Comparison of ENCODE assay signal across 1 cellular context in the genomic region with DNA sequence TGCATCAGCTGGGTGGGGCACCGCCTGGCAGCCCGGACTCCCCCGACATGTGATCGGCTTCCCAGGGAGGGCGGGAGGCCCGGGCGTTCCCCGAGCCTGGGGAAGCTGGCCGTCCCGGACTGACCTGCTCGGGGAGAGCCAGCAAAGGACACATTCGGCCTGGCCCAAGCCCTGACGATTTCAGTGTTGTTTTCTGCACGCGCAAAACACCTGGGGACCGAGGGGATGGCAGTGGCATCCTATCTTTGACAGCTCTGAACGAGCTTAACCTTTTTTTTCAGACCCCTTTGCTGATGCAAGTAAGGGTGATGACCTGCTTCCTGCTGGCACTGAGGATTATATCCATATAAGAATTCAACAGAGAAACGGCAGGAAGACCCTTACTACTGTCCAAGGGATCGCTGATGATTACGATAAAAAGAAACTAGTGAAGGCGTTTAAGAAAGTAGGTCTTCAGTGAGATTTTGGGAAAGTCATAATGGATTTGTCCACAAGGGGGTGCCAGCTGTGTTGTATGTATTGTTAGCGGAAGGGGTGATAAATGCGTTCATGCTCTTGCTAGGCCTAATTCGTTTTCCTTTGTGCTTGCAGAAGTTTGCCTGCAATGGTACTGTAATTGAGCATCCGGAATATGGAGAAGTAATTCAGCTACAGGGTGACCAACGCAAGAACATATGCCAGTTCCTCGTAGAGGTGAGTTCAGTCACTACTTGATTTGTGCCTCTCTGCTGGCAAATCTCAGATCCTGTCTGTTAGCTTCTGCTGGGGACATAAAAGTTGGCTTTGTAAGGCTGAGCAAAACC.
A peak's percentile ranks its signal among the peaks of the same experiment; 100 is the strongest.
TF ChIP-seq lines count a peak whose summit lies in the region.

No MANE protein-coding gene starts in this region.

TF ChIP-seq in HepG2, 621 proteins besides CTCF, POLR2A, EP300 and RAD21 (continued from another document and continues in another):
- TF ChIP-seq ZNF142 (CRISPR knock-in tag; IDR thresholded peaks at IDR 0.05) (peak; percentile 63; the same call in 1 of the 2 replicates), DPF2 (CRISPR knock-in tag; IDR thresholded peaks at IDR 0.05; ENCODE audit: borderline replicate concordance, low read depth) (0 out of 2 replicates have a peak, but pooled peaks have one; percentile 5), ZNF7 (CRISPR knock-in tag; IDR thresholded peaks at IDR 0.05) (no peak), BORCS8-MEF2B (CRISPR knock-in tag; IDR thresholded peaks at IDR 0.05) (no peak), FOSL1 (CRISPR knock-in tag; IDR thresholded peaks at IDR 0.05; ENCODE audit: borderline replicate concordance) (no peak), ZNF850 (CRISPR knock-in tag; conservative IDR thresholded peaks at IDR 0.05) (0 out of 2 replicates have a peak, but pooled peaks have one; percentile 15), PREB (CRISPR knock-in tag; IDR thresholded peaks at IDR 0.05) (no peak), POGZ (CRISPR knock-in tag; IDR thresholded peaks at IDR 0.05) (no peak), NFYB (CRISPR knock-in tag; IDR thresholded peaks at IDR 0.05) (no peak), CBX1 (IDR thresholded peaks at IDR 0.05; ENCODE audit: low read depth) (no peak), XBP1 (CRISPR knock-in tag; IDR thresholded peaks at IDR 0.05) (peak; percentile 69; the same call in 1 of the 2 replicates), CHCHD3 (CRISPR knock-in tag; IDR thresholded peaks at IDR 0.05) (no peak), RFX3 (CRISPR knock-in tag; IDR thresholded peaks at IDR 0.05) (no peak), ESRRA (CRISPR knock-in tag; IDR thresholded peaks at IDR 0.05; ENCODE audit: low read depth) (no peak), FOSL2 (CRISPR knock-in tag; IDR thresholded peaks at IDR 0.05) (peak; percentile 5; the same call in 1 of the 2 replicates), RORA (CRISPR knock-in tag; IDR thresholded peaks at IDR 0.05) (no peak), ZNF256 (CRISPR knock-in tag; conservative IDR thresholded peaks at IDR 0.05) (0 out of 2 replicates have a peak, but pooled peaks have one; percentile 40), ZMYM3 (CRISPR knock-in tag; IDR thresholded peaks at IDR 0.05) (no peak), GABPB1 (CRISPR knock-in tag; IDR thresholded peaks at IDR 0.05) (0 out of 2 replicates have a peak, but pooled peaks have one; percentile 93), MLLT10 (CRISPR knock-in tag; IDR thresholded peaks at IDR 0.05) (peak; percentile 77; the same call in 1 of the 2 replicates), ZFAT (CRISPR knock-in tag; conservative IDR thresholded peaks at IDR 0.05) (no peak), SP2 (CRISPR knock-in tag; IDR thresholded peaks at IDR 0.05) (no peak), ZNF670 (CRISPR knock-in tag; IDR thresholded peaks at IDR 0.05; ENCODE audit: borderline replicate concordance) (no peak; the same call in 1 of the 2 replicates), ZNF619 (CRISPR knock-in tag; IDR thresholded peaks at IDR 0.05) (no peak), TMF1 (CRISPR knock-in tag; IDR thresholded peaks at IDR 0.05; ENCODE audit: low read depth) (peak; percentile 13; the same call in 1 of the 2 replicates), MIER2 (CRISPR knock-in tag; IDR thresholded peaks at IDR 0.05) (no peak), ZNF724P (CRISPR knock-in tag; IDR thresholded peaks at IDR 0.05; ENCODE audit: borderline replicate concordance) (no peak), GPN1 (CRISPR knock-in tag; IDR thresholded peaks at IDR 0.05; ENCODE audit: borderline replicate concordance) (no peak), HNRNPL (IDR thresholded peaks at IDR 0.05; ENCODE audit: low read depth, low read length) (peak; percentile 28; the same call in 1 of the 2 replicates), ZNF800 (CRISPR knock-in tag; IDR thresholded peaks at IDR 0.05) (no peak; the same call in 1 of the 2 replicates), ZNF768 (CRISPR knock-in tag; IDR thresholded peaks at IDR 0.05) (no peak)
- TF ChIP-seq, protein P1, sequence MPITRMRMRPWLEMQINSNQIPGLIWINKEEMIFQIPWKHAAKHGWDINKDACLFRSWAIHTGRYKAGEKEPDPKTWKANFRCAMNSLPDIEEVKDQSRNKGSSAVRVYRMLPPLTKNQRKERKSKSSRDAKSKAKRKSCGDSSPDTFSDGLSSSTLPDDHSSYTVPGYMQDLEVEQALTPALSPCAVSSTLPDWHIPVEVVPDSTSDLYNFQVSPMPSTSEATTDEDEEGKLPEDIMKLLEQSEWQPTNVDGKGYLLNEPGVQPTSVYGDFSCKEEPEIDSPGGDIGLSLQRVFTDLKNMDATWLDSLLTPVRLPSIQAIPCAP (CRISPR knock-in tag; IDR thresholded peaks at IDR 0.05; ENCODE audit: low read depth), result no peak
- TF ChIP-seq, protein P2, sequence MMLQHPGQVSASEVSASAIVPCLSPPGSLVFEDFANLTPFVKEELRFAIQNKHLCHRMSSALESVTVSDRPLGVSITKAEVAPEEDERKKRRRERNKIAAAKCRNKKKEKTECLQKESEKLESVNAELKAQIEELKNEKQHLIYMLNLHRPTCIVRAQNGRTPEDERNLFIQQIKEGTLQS (CRISPR knock-in tag; IDR thresholded peaks at IDR 0.05), result no peak
- TF ChIP-seq, protein P3, sequence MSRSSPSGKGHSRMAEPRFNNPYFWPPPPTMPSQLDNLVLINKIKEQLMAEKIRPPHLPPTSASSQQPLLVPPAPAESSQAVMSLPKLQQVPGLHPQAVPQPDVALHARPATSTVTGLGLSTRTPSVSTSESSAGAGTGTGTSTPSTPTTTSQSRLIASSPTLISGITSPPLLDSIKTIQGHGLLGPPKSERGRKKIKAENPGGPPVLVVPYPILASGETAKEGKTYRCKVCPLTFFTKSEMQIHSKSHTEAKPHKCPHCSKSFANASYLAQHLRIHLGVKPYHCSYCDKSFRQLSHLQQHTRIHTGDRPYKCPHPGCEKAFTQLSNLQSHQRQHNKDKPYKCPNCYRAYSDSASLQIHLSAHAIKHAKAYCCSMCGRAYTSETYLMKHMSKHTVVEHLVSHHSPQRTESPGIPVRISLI (CRISPR knock-in tag; IDR thresholded peaks at IDR 0.05; ENCODE audit: borderline replicate concordance), result no peak; the same call in 1 of the 2 replicates
- TF ChIP-seq, protein P4, sequence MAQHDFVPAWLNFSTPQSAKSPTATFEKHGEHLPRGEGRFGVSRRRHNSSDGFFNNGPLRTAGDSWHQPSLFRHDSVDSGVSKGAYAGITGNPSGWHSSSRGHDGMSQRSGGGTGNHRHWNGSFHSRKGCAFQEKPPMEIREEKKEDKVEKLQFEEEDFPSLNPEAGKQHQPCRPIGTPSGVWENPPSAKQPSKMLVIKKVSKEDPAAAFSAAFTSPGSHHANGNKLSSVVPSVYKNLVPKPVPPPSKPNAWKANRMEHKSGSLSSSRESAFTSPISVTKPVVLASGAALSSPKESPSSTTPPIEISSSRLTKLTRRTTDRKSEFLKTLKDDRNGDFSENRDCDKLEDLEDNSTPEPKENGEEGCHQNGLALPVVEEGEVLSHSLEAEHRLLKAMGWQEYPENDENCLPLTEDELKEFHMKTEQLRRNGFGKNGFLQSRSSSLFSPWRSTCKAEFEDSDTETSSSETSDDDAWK (CRISPR knock-in tag; IDR thresholded peaks at IDR 0.05), result no peak
- TF ChIP-seq, protein P5, sequence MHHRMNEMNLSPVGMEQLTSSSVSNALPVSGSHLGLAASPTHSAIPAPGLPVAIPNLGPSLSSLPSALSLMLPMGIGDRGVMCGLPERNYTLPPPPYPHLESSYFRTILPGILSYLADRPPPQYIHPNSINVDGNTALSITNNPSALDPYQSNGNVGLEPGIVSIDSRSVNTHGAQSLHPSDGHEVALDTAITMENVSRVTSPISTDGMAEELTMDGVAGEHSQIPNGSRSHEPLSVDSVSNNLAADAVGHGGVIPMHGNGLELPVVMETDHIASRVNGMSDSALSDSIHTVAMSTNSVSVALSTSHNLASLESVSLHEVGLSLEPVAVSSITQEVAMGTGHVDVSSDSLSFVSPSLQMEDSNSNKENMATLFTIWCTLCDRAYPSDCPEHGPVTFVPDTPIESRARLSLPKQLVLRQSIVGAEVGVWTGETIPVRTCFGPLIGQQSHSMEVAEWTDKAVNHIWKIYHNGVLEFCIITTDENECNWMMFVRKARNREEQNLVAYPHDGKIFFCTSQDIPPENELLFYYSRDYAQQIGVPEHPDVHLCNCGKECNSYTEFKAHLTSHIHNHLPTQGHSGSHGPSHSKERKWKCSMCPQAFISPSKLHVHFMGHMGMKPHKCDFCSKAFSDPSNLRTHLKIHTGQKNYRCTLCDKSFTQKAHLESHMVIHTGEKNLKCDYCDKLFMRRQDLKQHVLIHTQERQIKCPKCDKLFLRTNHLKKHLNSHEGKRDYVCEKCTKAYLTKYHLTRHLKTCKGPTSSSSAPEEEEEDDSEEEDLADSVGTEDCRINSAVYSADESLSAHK (CRISPR knock-in tag; IDR thresholded peaks at IDR 0.05; ENCODE audit: borderline replicate concordance), result no peak
- TF ChIP-seq, protein P6, sequence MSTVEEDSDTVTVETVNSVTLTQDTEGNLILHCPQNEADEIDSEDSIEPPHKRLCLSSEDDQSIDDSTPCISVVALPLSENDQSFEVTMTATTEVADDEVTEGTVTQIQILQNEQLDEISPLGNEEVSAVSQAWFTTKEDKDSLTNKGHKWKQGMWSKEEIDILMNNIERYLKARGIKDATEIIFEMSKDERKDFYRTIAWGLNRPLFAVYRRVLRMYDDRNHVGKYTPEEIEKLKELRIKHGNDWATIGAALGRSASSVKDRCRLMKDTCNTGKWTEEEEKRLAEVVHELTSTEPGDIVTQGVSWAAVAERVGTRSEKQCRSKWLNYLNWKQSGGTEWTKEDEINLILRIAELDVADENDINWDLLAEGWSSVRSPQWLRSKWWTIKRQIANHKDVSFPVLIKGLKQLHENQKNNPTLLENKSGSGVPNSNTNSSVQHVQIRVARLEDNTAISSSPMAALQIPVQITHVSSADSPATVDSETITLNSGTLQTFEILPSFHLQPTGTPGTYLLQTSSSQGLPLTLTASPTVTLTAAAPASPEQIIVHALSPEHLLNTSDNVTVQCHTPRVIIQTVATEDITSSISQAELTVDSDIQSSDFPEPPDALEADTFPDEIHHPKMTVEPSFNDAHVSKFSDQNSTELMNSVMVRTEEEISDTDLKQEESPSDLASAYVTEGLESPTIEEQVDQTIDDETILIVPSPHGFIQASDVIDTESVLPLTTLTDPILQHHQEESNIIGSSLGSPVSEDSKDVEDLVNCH (CRISPR knock-in tag; IDR thresholded peaks at IDR 0.05), result no peak
- TF ChIP-seq, protein P7, sequence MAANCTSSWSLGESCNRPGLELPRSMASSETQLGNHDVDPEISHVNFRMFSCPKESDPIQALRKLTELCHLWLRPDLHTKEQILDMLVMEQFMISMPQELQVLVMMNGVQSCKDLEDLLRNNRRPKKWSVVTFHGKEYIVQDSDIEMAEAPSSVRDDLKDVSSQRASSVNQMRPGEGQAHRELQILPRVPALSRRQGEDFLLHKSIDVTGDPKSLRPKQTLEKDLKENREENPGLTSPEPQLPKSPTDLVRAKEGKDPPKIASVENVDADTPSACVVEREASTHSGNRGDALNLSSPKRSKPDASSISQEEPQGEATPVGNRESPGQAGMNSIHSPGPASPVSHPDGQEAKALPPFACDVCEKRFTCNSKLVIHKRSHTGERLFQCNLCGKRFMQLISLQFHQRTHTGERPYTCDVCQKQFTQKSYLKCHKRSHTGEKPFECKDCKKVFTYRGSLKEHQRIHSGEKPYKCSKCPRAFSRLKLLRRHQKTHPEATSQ (CRISPR knock-in tag; IDR thresholded peaks at IDR 0.05; ENCODE audit: borderline replicate concordance), result no peak
